ENCODE assay signal across 18 cellular contexts in genomic region chr3:46599590-46599989, GRCh38. TPM values are rescaled to one million over a fixed set of nuclear protein-coding genes. Genes with fewer than 3 reads are reported as not detected.
DNase-seq lines count a peak whose midpoint lies in the region; ATAC-seq, FAIRE-seq and TF ChIP-seq lines count a peak whose summit lies in the region.
"Had no signal": no experiment of that assay in that cellular context is flagged by ENCODE, and none has a peak within 500 bp of the region (broad histone marks: within the 10 kb centered on the region; RNA-seq: fewer than 3 reads in every experiment).

No MANE protein-coding gene starts in this region.

- no peak for FAIRE-seq in H1 (lab: Jason Lieb, UNC)
- FAIRE-seq: GM12878, GM18507 had no signal

- 52% methylated on average over 5 of the region's 5 CpGs; no CpG with 5 or more reads in 1 of the 2 experiments for WGBS in H1 (ENCODE audit: extremely low coverage in 1 of 2, insufficient coverage in 1 of 2, insufficient read length in 1 of 2, insufficient replicate concordance in 2 of 2, low coverage in 1 of 2, low lambda C conversion rate in 2 of 2, missing lambda C conversion rate in 1 of 2), 2 experiments

- H4K8ac ChIP-seq in H1 (ENCODE audit: extremely low read depth, insufficient read depth, low read length) = no peak overlapping the region

- no peaks in the 10 kb centered on the region for H3K23me2 ChIP-seq in H1 (ENCODE audit: low read depth, low read length)

- peak overlapping the region; percentile 93; the same call in 1 of the 2 replicates for H3K18ac ChIP-seq in H1 (ENCODE audit: extremely low read depth, low read length)

- TF ChIP-seq RAD21 in H1 (IDR thresholded peaks at IDR 0.05 in 1 of 2, conservative IDR thresholded peaks at IDR 0.05 in 1 of 2; ENCODE audit: low read depth in 2 of 2, low read length in 2 of 2) = no peak

- H3K36me3 ChIP-seq in GM23338 (ENCODE audit: insufficient read depth) (no peaks in the 10 kb centered on the region), HUES48 (ENCODE audit: control insufficient read depth, insufficient read depth, low read length) (no peaks in the 10 kb centered on the region), H1 (ENCODE audit: control insufficient read depth in 2 of 4, insufficient read depth in 4 of 4, low read length in 3 of 4) (no peaks in the 10 kb centered on the region), iPS-20b (ENCODE audit: insufficient read depth, low read depth, low read length) (no peaks in the 10 kb centered on the region)
- H3K36me3 ChIP-seq: BLaER1 treated with 17β-estradiol and CSF1 and Interleukin-3, amounts not matched to agents 10 nM and 100 nM had no signal

- H3K27ac ChIP-seq in GM23338 (ENCODE audit: low read depth) (peak overlapping the region; percentile 88), HUES48 (ENCODE audit: low read depth, low read length) (peak overlapping the region; percentile 82), H1 (ENCODE audit: low read depth, low read length) (peak overlapping the region; percentile 17; the same call in 1 of the 2 replicates), iPS-20b (ENCODE audit: low read length) (no peak overlapping the region)
- H3K27ac ChIP-seq: BLaER1 treated with 17β-estradiol and CSF1 and Interleukin-3, amounts not matched to agents 10 nM and 100 nM had no signal

- H3K36me3 Mint-ChIP-seq in GM23338 (ENCODE audit: low read depth) (peaks cover 6% of the 10 kb centered on the region; the same call in 2 of the 3 replicates), T-helper 17 cell (ENCODE audit: low read depth) (no peaks in the 10 kb centered on the region)

- no peaks in the 10 kb centered on the region for H3K27me3 ChIP-seq in GM23338 (ENCODE audit: insufficient read depth)
- no peaks in the 10 kb centered on the region for H3K27me3 ChIP-seq in HUES48 (ENCODE audit: control insufficient read depth, insufficient read depth, low read length)
- H3K27me3 ChIP-seq in H1 (replicated peaks in 1 of 4; ENCODE audit: control insufficient read depth in 3 of 4, extremely low read depth in 1 of 4, insufficient read depth in 3 of 4, low read length in 3 of 4) = 0 out of 7 replicates have a peak, but pooled peaks cover 0 to 3% (median 0%) of the 10 kb centered on the region in 4 experiments
- H3K27me3 ChIP-seq in iPS-20b (ENCODE audit: insufficient read depth, low read length) = no peaks in the 10 kb centered on the region
- H3K27me3 ChIP-seq: BLaER1 treated with 17β-estradiol and CSF1 and Interleukin-3, amounts not matched to agents 10 nM and 100 nM had no signal

- TF ChIP-seq EP300 in H1 (IDR thresholded peaks at IDR 0.05; ENCODE audit: borderline replicate concordance in 1 of 2, low read depth in 2 of 2, low read length in 2 of 2) = no peak

- H2BK20ac ChIP-seq in H1 (ENCODE audit: low read length) = peak overlapping the region; percentile 97

- H3K9me3 Mint-ChIP-seq in GM23338 = peaks cover 9% of the 10 kb centered on the region; the same call in 2 of the 3 replicates
- H3K9me3 Mint-ChIP-seq: CD4-positive, alpha-beta T cell had no signal

- H4K5ac ChIP-seq in H1 (ENCODE audit: insufficient read length, low read depth, low read length) = peak overlapping the region; percentile 17

- TF ChIP-seq CTCF in GM23338 (conservative IDR thresholded peaks at IDR 0.05; ENCODE audit: low read depth in 2 of 2) (no peak), H1 (IDR thresholded peaks at IDR 0.05; ENCODE audit: control extremely low read depth in 1 of 3, insufficient read depth in 1 of 3, low read depth in 1 of 3, low read length in 3 of 3) (no peak)

- ATAC-seq in GM23338 (peak; percentile 73), T-helper 17 cell (no peak), HG03521 (IDR thresholded peaks at IDR 0.05; ENCODE audit: unreplicated experiment) (no peak)
- ATAC-seq: GM12878, K562 had no signal

- no peak for TF ChIP-seq POLR2A in H1 (IDR thresholded peaks at IDR 0.05; ENCODE audit: control extremely low read depth in 1 of 2, low read depth in 2 of 2, low read length in 2 of 2)

- DNase-seq in GM23338 (ENCODE audit: low spot score) (peak; percentile 28), H1 (ENCODE audit: low read depth in 1 of 2, low spot score in 2 of 2) (no peak), NCI-H1417 treated with DMSO at 0.1 percent for 48 hours (lab: John Stamatoyannopoulos, UW) (no peak), T-helper 17 cell (no peak)
- DNase-seq: ACHN; CD4-positive, alpha-beta T cell; DMS79; H7 had no signal

- H4K91ac ChIP-seq in H1 (replicated peaks; ENCODE audit: insufficient read length, low read length) = peak overlapping the region; percentile 26

- H2AK5ac ChIP-seq in H1 (ENCODE audit: low read depth, low read length) = 0 out of 2 replicates have a peak overlapping the region, but pooled peaks have one; percentile 14

- no peak overlapping the region for H2AFZ ChIP-seq in GM23338
- H2AFZ ChIP-seq in H1 (ENCODE audit: low read length) = no peak overlapping the region

- peak overlapping the region; percentile 83 for H3K27ac Mint-ChIP-seq in GM23338
- H3K27ac Mint-ChIP-seq in T-helper 17 cell = no peak overlapping the region
- H3K27ac Mint-ChIP-seq: CD4-positive, alpha-beta T cell had no signal

- no peaks in the 10 kb centered on the region for H4K20me1 ChIP-seq in GM23338 (replicated peaks; ENCODE audit: insufficient read depth)
- no peaks in the 10 kb centered on the region for H4K20me1 ChIP-seq in H1 (replicated peaks in 1 of 2; ENCODE audit: control insufficient read depth in 1 of 2, insufficient read depth in 2 of 2, low read length in 2 of 2)
- H4K20me1 ChIP-seq: BLaER1 treated with 17β-estradiol and CSF1 and Interleukin-3, amounts not matched to agents 10 nM and 100 nM had no signal

- H3K79me2 ChIP-seq in GM23338 (replicated peaks; ENCODE audit: insufficient read depth) (no peaks in the 10 kb centered on the region), H1 (ENCODE audit: control insufficient read depth in 1 of 2, insufficient read depth in 2 of 2, low read length in 2 of 2) (no peaks in the 10 kb centered on the region)

- H3K4me3 ChIP-seq in GM23338 (peak overlapping the region; percentile 8; the same call in 1 of the 2 replicates), HUES48 (ENCODE audit: low read depth, low read length) (no peak overlapping the region), H1 (ENCODE audit: extremely low read depth in 1 of 4, insufficient read depth in 2 of 4, low read depth in 3 of 4, low read length in 4 of 4) (peak overlapping the region in 1 of 4 experiments; percentile 18; a peak in 1 of 8 replicates), iPS-20b (ENCODE audit: low read length) (peak overlapping the region; percentile 14; the same call in 1 of the 2 replicates)
- H3K4me3 ChIP-seq: BLaER1 treated with 17β-estradiol and CSF1 and Interleukin-3, amounts not matched to agents 10 nM and 100 nM; GM12878; K562 had no signal

- peaks cover 18% of the 10 kb centered on the region for H3K9me2 ChIP-seq in GM23338 (ENCODE audit: insufficient read depth)

- H3K79me1 ChIP-seq in H1 (ENCODE audit: low read depth, low read length) = no peaks in the 10 kb centered on the region

- H3K4ac ChIP-seq in H1 (replicated peaks; ENCODE audit: insufficient read length, low read depth, low read length) = peak overlapping the region; percentile 40

- CTCF ChIA-PET in H1 (lab: Charles Lee; ENCODE audit: partially characterized antibody) = interaction anchor here (0.7 to 2.6 kb wide), 9 partner anchors 10 to 112 kb away, joined by 3 to 7 read pairs (median 3); no protein-coding TSS in a partner anchor

- no peak overlapping the region for H3K23ac ChIP-seq in H1 (ENCODE audit: insufficient read length)

- H3K9me3 ChIP-seq in HUES48 (ENCODE audit: control insufficient read depth, insufficient read depth, low read length) = no peaks in the 10 kb centered on the region
- H3K9me3 ChIP-seq in H1 (ENCODE audit: insufficient read depth in 2 of 2, low read depth in 1 of 2, low read length in 1 of 2) = no peaks in the 10 kb centered on the region; a peak in 1 of 4 replicates
- H3K9me3 ChIP-seq in iPS-20b (ENCODE audit: insufficient read depth, low read depth, low read length) = no peaks in the 10 kb centered on the region
- H3K9me3 ChIP-seq in T-helper 17 cell (ENCODE audit: control insufficient read depth, low read length, poor library complexity, severe bottlenecking) = no peaks in the 10 kb centered on the region
- H3K9me3 ChIP-seq: BLaER1 treated with 17β-estradiol and CSF1 and Interleukin-3, amounts not matched to agents 10 nM and 100 nM had no signal

- H3K4me2 ChIP-seq in GM23338 = peak overlapping the region; percentile 47
- H3K4me2 ChIP-seq in H1 (ENCODE audit: insufficient read depth in 1 of 2, low read depth in 2 of 2, low read length in 2 of 2) = peak overlapping the region; percentile 36 to 48; a peak in 2 of 4 replicates

- H3K4me3 Mint-ChIP-seq in GM23338 (no peak overlapping the region; the same call in 2 of the 3 replicates), T-helper 17 cell (no peak overlapping the region)
- H3K4me3 Mint-ChIP-seq: CD4-positive, alpha-beta T cell had no signal

- H3K56ac ChIP-seq in H1 (replicated peaks; ENCODE audit: insufficient read length, low read depth, low read length) = no peak overlapping the region

- peak overlapping the region; percentile 95; the same call in 1 of the 2 replicates for H2BK12ac ChIP-seq in H1 (ENCODE audit: low read depth, low read length)

- H3K9ac ChIP-seq in HUES48 (ENCODE audit: low read depth, low read length) = no peak overlapping the region
- H3K9ac ChIP-seq in H1 (replicated peaks in 1 of 4; ENCODE audit: extremely low read depth in 1 of 4, low read depth in 3 of 4, low read length in 3 of 4) = no peak overlapping the region
- peak overlapping the region; percentile 33; the same call in 1 of the 2 replicates for H3K9ac ChIP-seq in iPS-20b (ENCODE audit: low read depth, low read length)
- H3K9ac ChIP-seq: BLaER1 treated with 17β-estradiol and CSF1 and Interleukin-3, amounts not matched to agents 10 nM and 100 nM had no signal

- H3K4me1 Mint-ChIP-seq in GM23338 (peaks cover 39% of the 10 kb centered on the region), T-helper 17 cell (peaks cover 2% of the 10 kb centered on the region)

- POLR2A ChIA-PET in H1 (lab: Charles Lee; ENCODE audit: partially characterized antibody) = interaction anchor here (1.0 to 7.6 kb wide), 8 partner anchors 10 to 38 kb away, joined by 3 to 85 read pairs (median 4); a partner anchor contains a TSS

- H3K27me3 Mint-ChIP-seq in GM23338 (ENCODE audit: insufficient read depth, low read depth, poor library complexity) = peaks cover 6% of the 10 kb centered on the region
- no peaks in the 10 kb centered on the region for H3K27me3 Mint-ChIP-seq in T-helper 17 cell
- H3K27me3 Mint-ChIP-seq: CD4-positive, alpha-beta T cell had no signal

- peak overlapping the region; percentile 96; the same call in 1 of the 2 replicates for H2BK5ac ChIP-seq in H1 (ENCODE audit: low read depth, low read length)

- H2BK120ac ChIP-seq in H1 (replicated peaks; ENCODE audit: low read depth, low read length) = peak overlapping the region; percentile 2

- H3K4me1 ChIP-seq in GM23338 (ENCODE audit: insufficient read depth) (peaks cover 31% of the 10 kb centered on the region), HUES48 (ENCODE audit: control insufficient read depth, insufficient read depth, low read length) (peaks cover 38% of the 10 kb centered on the region), H1 (replicated peaks in 1 of 4; ENCODE audit: control insufficient read depth in 3 of 4, insufficient read depth in 4 of 4, low read length in 3 of 4) (peaks cover 10 to 22% (median 15%) of the 10 kb centered on the region in 4 experiments; a peak in 6 of 7 replicates), iPS-20b (ENCODE audit: insufficient read depth, low read length) (peaks cover 31% of the 10 kb centered on the region)

- H3F3A ChIP-seq in GM23338 (replicated peaks; ENCODE audit: low read depth) = no peaks in the 10 kb centered on the region; the same call in 1 of the 2 replicates

- no peak overlapping the region for H2BK15ac ChIP-seq in H1 (ENCODE audit: low read length)

- no peak overlapping the region for H3K14ac ChIP-seq in H1 (ENCODE audit: insufficient read length)

RNA-seq across cellular contexts. Expression of gene FAM240A, which starts 12.7 kb away (rescaled TPM):
- total RNA-seq in GM23338 (2014; rRNA removed; shearing (Covaris generic)) = not detected in 2 replicates
- 0.18 TPM in 1 of 2 replicates, not detected in the other for polyA plus RNA-seq in GM23338 (2016; fragmentation: Nextera tagmentation; extraction: Ambion mirVana)
- 0.17 TPM in 1 of 2 replicates, not detected in the other for total RNA-seq in H1 (2021; fragmentation: NEBNext Ultra II Directional; extraction: Animal tissue kit (Norgen Biotek cat#: 25700))
- polyA plus RNA-seq in H1 (2011; rRNA removed) = 0.06 and 0.08 TPM in 2 replicates
- polyA plus RNA-seq in H1 (2011; cell fraction: cytosol; rRNA removed) = 0.12 TPM
- polyA plus RNA-seq in H1 (2011; cell fraction: nucleus; rRNA removed) = not detected
- polyA plus RNA-seq in H1 (2012, experiment 1 of 2) = 0.16 to 0.32 TPM (median 0.16 TPM) in 3 of 4 replicates, not detected in the other
- polyA plus RNA-seq in H1 (2012, experiment 2 of 2) = not detected
- 0.08 TPM for polyA plus RNA-seq in H1 (2013, experiment 1 of 2)
- polyA plus RNA-seq in H1 (2013, experiment 2 of 2) = 0.11 TPM
- polyA minus RNA-seq in H1 (2011; rRNA and poly(A)+ RNA removed) = not detected in 2 replicates
- not detected for polyA minus RNA-seq in H1 (2011; cell fraction: cytosol; rRNA and poly(A)+ RNA removed)
- not detected for polyA minus RNA-seq in H1 (2011; cell fraction: nucleus; rRNA and poly(A)+ RNA removed)
- total RNA-seq in T-helper 17 cell = not detected
- total RNA-seq: A172; CD4-positive, alpha-beta T cell; G401; GM12878; H7; HT1080; K562 had no signal
- polyA plus RNA-seq: GM12878, K562 had no signal

RNA-seq across cellular contexts. Expression of gene LRRC2, which starts 33.5 kb away (rescaled TPM):
- 5.5 and 7.1 TPM in 2 replicates for total RNA-seq in GM23338 (2014; rRNA removed; shearing (Covaris generic))
- polyA plus RNA-seq in GM23338 (2016; fragmentation: Nextera tagmentation; extraction: Ambion mirVana) (4.0 and 6.5 TPM in 2 replicates), H1 (2011; rRNA removed) (1.2 and 1.4 TPM in 2 replicates)
- 6.4 and 7.3 TPM in 2 replicates for total RNA-seq in H1 (2021; fragmentation: NEBNext Ultra II Directional; extraction: Animal tissue kit (Norgen Biotek cat#: 25700))
- 2.8 TPM for polyA plus RNA-seq in H1 (2011; cell fraction: cytosol; rRNA removed)
- polyA plus RNA-seq in H1 (2011; cell fraction: nucleus; rRNA removed) = 2.9 TPM
- polyA plus RNA-seq in H1 (2012, experiment 1 of 2) = 2.8 to 3.4 TPM (median 3.1 TPM) in 4 replicates
- polyA plus RNA-seq in H1 (2012, experiment 2 of 2) = 0.24 TPM
- 3.9 TPM for polyA plus RNA-seq in H1 (2013, experiment 1 of 2)
- polyA plus RNA-seq in H1 (2013, experiment 2 of 2) = 3.5 TPM
- polyA minus RNA-seq in H1 (2011; rRNA and poly(A)+ RNA removed) = 3.5 and 4.9 TPM in 2 replicates
- 1.9 TPM for polyA minus RNA-seq in H1 (2011; cell fraction: cytosol; rRNA and poly(A)+ RNA removed)
- 7.9 TPM for polyA minus RNA-seq in H1 (2011; cell fraction: nucleus; rRNA and poly(A)+ RNA removed)
- under 1 TPM; 0.42 to 0.52 TPM for total RNA-seq in T-helper 17 cell
- total RNA-seq: A172, G401, GM12878, K562 had no signal
- polyA plus RNA-seq: GM12878 had no signal
